Comparison of ENCODE assay signal across 8 cellular contexts in the genomic region with DNA sequence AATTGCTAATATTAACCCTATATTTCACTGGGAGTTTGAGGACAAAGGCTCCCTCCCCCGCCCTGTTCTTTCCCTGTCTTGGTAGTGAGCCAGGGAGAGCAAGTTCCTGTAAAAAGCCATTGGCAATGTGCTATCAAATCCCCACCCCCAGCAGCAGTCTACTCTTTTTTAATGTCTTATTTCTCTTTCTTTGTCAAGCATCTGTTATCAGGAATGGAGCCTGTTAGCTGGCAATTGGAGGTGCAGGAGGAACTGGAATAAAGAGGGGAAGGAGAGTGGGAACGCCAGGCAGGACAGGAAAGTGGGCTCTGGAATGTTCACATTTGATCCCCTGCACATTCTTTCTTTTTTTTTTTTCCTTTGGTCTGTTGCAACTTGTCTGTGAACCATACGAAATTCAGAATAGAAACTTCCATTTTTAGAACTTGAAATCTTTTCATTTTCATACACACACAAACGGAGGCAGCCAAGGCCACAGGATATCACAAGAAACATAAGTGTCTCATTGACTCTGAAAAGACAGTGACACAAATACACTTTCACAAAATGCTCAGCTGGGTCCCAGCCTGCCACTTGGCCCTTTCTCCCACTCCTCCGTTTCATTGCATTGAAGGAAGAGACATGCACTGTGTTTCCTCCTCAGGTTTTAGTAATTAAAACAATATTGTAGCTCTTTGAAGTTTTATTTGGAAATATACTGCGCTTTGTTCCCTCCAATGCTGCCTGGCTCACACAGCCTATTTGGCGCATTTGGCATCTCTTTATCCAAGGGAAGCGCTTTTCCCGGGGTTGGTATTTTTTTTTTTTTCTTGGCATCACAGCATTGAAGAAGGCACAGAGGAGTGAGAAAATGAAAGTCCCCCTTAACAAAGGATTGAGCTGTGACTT.
DNase-seq lines count a peak whose midpoint lies in the region; ATAC-seq, FAIRE-seq and TF ChIP-seq lines count a peak whose summit lies in the region.

No MANE protein-coding gene starts in this region.

- FAIRE-seq in H54 (lab: Jason Lieb, UNC) = no peak

- no peaks in the 10 kb centered on the region for H3K4me1 Mint-ChIP-seq in activated CD4-positive, alpha-beta memory T cell treated with anti-CD3 and anti-CD28 coated beads for 36 hours (ENCODE audit: low read depth)

- no peak overlapping the region for H3K4me3 ChIP-seq in hepatocyte

- TF ChIP-seq CTCF in VCaP (conservative IDR thresholded peaks at IDR 0.05) (no peak), hepatocyte (IDR thresholded peaks at IDR 0.05; ENCODE audit: poor library complexity) (no peak)

- no peaks in the 10 kb centered on the region for H3K9me3 ChIP-seq in hepatocyte (ENCODE audit: low read depth)

- peaks cover 54% of the 10 kb centered on the region for H3K4me1 ChIP-seq in hepatocyte (ENCODE audit: insufficient read depth)

- H2AFZ ChIP-seq in hepatocyte = peak overlapping the region; percentile 6

- CTCF ChIA-PET in activated CD4-positive, alpha-beta memory T cell treated with anti-CD3 and anti-CD28 coated beads for 36 hours (lab: Charles Lee) = no interaction called here

- POLR2A ChIA-PET in activated CD4-positive, alpha-beta memory T cell treated with anti-CD3 and anti-CD28 coated beads for 36 hours (lab: Charles Lee) = no interaction called here

- peak overlapping the region; percentile 60 for H3K4me2 ChIP-seq in hepatocyte

- no peaks in the 10 kb centered on the region for H3K27me3 Mint-ChIP-seq in activated CD4-positive, alpha-beta memory T cell treated with anti-CD3 and anti-CD28 coated beads for 36 hours

- peak overlapping the region; percentile 79 for H3K27ac ChIP-seq in VCaP
- H3K27ac ChIP-seq in hepatocyte = peak overlapping the region; percentile 80

- WGBS in hepatocyte (ENCODE audit: low lambda C conversion rate, missing lambda C conversion rate) = 35% methylated on average over 9 of the region's 9 CpGs

- no peak overlapping the region for H3K4me3 Mint-ChIP-seq in activated CD4-positive, alpha-beta memory T cell treated with anti-CD3 and anti-CD28 coated beads for 36 hours

- ATAC-seq in GM19452 (IDR thresholded peaks at IDR 0.05; ENCODE audit: unreplicated experiment) = peak; percentile 56
- ATAC-seq in HG03442 (IDR thresholded peaks at IDR 0.05; ENCODE audit: unreplicated experiment) = peak; percentile 46

- no peak for TF ChIP-seq POLR2A in H54 (IDR thresholded peaks at IDR 0.05; ENCODE audit: low read depth, low read length)

- H3K36me3 ChIP-seq in hepatocyte (replicated peaks; ENCODE audit: insufficient read depth, low read depth) = no peaks in the 10 kb centered on the region

- intact Hi-C loops in activated CD4-positive, alpha-beta memory T cell treated with anti-CD3 and anti-CD28 coated beads for 36 hours (cut with micrococcal nuclease) = no loop called here

- H3K9me3 Mint-ChIP-seq in activated CD4-positive, alpha-beta memory T cell treated with anti-CD3 and anti-CD28 coated beads for 36 hours = peaks cover 6% of the 10 kb centered on the region

- no peaks in the 10 kb centered on the region for H3K36me3 Mint-ChIP-seq in activated CD4-positive, alpha-beta memory T cell treated with anti-CD3 and anti-CD28 coated beads for 36 hours

- peak; percentile 18 for DNase-seq in AG20443 (ENCODE audit: low spot score)
- DNase-seq in hepatocyte (ENCODE audit: low spot score) = peak; percentile 28
- peak; percentile 84 for DNase-seq in superior temporal gyrus (ENCODE audit: extremely low spot score)
- no peak for DNase-seq in activated CD4-positive, alpha-beta memory T cell treated with anti-CD3 and anti-CD28 coated beads for 36 hours
- DNase-seq in H54 (ENCODE audit: insufficient read length, low spot score) = no peak

- H3K27ac Mint-ChIP-seq in activated CD4-positive, alpha-beta memory T cell treated with anti-CD3 and anti-CD28 coated beads for 36 hours = no peak overlapping the region

- H3K27me3 ChIP-seq in hepatocyte = no peaks in the 10 kb centered on the region

- H3K79me2 ChIP-seq in hepatocyte = no peaks in the 10 kb centered on the region

- no peaks in the 10 kb centered on the region for H4K20me1 ChIP-seq in hepatocyte (ENCODE audit: insufficient read depth, poor library complexity, severe bottlenecking)

- no peaks in the 10 kb centered on the region for H3K9me2 ChIP-seq in hepatocyte (replicated peaks; ENCODE audit: insufficient read depth)

Comparison
In these comparisons a context has a peak if more than half of its experiments do, and no peak if none do; other contexts are left out.
1. DNase-seq: peak in AG20443 (single experiment), hepatocyte (single experiment) and superior temporal gyrus (single experiment); none in activated CD4-positive, alpha-beta memory T cell treated with anti-CD3 and anti-CD28 coated beads for 36 hours (single experiment) and H54 (single experiment).